ENCODE assay signal across 27 cellular contexts in genomic region chr17:69043098-69043497, GRCh38. TPM values are rescaled to one million over a fixed set of nuclear protein-coding genes. Genes with fewer than 3 reads are reported as not detected.
"Had no signal": no experiment of that assay in that cellular context is flagged by ENCODE, and none has a peak within 500 bp of the region (broad histone marks: within the 10 kb centered on the region; RNA-seq: fewer than 3 reads in every experiment).

No MANE protein-coding gene starts in this region.

- H3K27ac Mint-ChIP-seq: immature natural killer cell, naive B cell had no signal

- H3K27me3 Mint-ChIP-seq: naive B cell had no signal

- H3K4me1 ChIP-seq: foreskin keratinocyte, gastroesophageal sphincter had no signal

- FAIRE-seq: colon, endothelial cell of umbilical vein, frontal cortex, kidney had no signal

- H3K4me3 Mint-ChIP-seq: immature natural killer cell, naive B cell had no signal

- H3K27me3 ChIP-seq: dorsolateral prefrontal cortex, esophagus muscularis mucosa, foreskin keratinocyte, gastroesophageal sphincter, heart left ventricle, hepatocyte, left lung had no signal

- H3K36me3 ChIP-seq: left lung had no signal

- ATAC-seq: foreskin keratinocyte, gastroesophageal sphincter, heart left ventricle, left lung, left ventricle myocardium superior, lower lobe of right lung had no signal

- H3K27ac ChIP-seq: coronary artery, dorsolateral prefrontal cortex, esophagus muscularis mucosa, foreskin keratinocyte, gastroesophageal sphincter, heart left ventricle, hepatocyte, left lung, lower lobe of right lung had no signal

- H3K9me3 ChIP-seq: esophagus muscularis mucosa, gastroesophageal sphincter, left lung, lower lobe of right lung, mucosa of descending colon had no signal

- H3K36me3 Mint-ChIP-seq: naive B cell had no signal

- H3K4me3 ChIP-seq: coronary artery, dorsolateral prefrontal cortex, esophagus muscularis mucosa, gastroesophageal sphincter, heart left ventricle, hepatocyte, left lung, lower lobe of right lung, mucosa of descending colon had no signal

- DNase-seq: dermis blood vessel endothelial cell; dorsolateral prefrontal cortex; effector CD4-positive, alpha-beta T cell; effector memory CD4-positive, alpha-beta T cell; foreskin keratinocyte; heart left ventricle; hypothalamus; immature natural killer cell; islet precursor cell; kidney; kidney glomerular epithelial cell; left lung; left ventricle myocardium superior; lower lobe of right lung; mesendoderm; midbrain; mucosa of descending colon; naive B cell had no signal

RNA-seq across cellular contexts. Expression of gene ABCA9, which starts 17.6 kb away (rescaled TPM):
- total RNA-seq: epithelial cell of proximal tubule, foreskin keratinocyte, myocyte had no signal
- polyA plus RNA-seq: foreskin keratinocyte had no signal
